ENCODE assay signal across 17 cellular contexts in the genomic region with DNA sequence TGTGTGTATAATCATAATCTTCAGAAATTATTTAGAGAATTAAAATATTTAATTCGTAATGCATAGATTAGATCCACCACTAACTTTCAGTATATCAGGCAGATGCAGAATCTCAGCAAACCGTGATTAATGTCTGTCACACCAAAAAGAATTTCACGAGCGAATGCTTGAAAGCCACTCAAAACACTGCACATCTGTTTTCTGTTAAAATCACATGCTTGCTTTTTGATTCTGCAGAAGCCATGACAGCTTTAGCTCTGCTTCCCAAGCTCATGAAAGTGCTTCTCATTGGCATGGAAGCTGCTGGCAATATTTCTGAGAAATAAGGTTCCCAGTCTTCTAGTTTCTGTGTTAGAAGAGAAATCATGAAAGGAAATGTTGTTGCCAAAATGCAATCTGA.
DNase-seq lines count a peak whose midpoint lies in the region; ATAC-seq and TF ChIP-seq lines count a peak whose summit lies in the region.
"Had no signal": no experiment of that assay in that cellular context is flagged by ENCODE, and none has a peak within 500 bp of the region (broad histone marks: within the 10 kb centered on the region; RNA-seq: fewer than 3 reads in every experiment).

No MANE protein-coding gene starts in this region.

- no peak overlapping the region for H3K4me3 Mint-ChIP-seq in mesothelial cell of epicardium
- no peak overlapping the region for H3K4me3 Mint-ChIP-seq in neural progenitor cell
- H3K4me3 Mint-ChIP-seq: CD8-positive, alpha-beta memory T cell; IgD-negative memory B cell had no signal

- peaks cover 4% of the 10 kb centered on the region for H3K9me3 Mint-ChIP-seq in mesothelial cell of epicardium
- H3K9me3 Mint-ChIP-seq in neural progenitor cell: no peaks in the 10 kb centered on the region
- H3K9me3 Mint-ChIP-seq: IgD-negative memory B cell had no signal

- H3K27me3 ChIP-seq in neural progenitor cell: no peaks in the 10 kb centered on the region
- H3K27me3 ChIP-seq: BE2C had no signal

- H3K27me3 Mint-ChIP-seq in mesothelial cell of epicardium (ENCODE audit: low read depth) (no peaks in the 10 kb centered on the region), neural progenitor cell (ENCODE audit: insufficient read depth, low read depth) (peaks cover 2% of the 10 kb centered on the region)
- H3K27me3 Mint-ChIP-seq: CD8-positive, alpha-beta memory T cell; IgD-negative memory B cell had no signal

- no peaks in the 10 kb centered on the region for H4K20me1 ChIP-seq in neural progenitor cell (ENCODE audit: low read depth)

- peak; percentile 71 for DNase-seq in EH (ENCODE audit: low read depth)
- peak; percentile 57 to 83 for DNase-seq in NCI-H524 (lab: John Stamatoyannopoulos, UW)
- DNase-seq in astrocyte of the spinal cord (ENCODE audit: low read depth, low spot score): peak; percentile 8
- DNase-seq in mesothelial cell of epicardium (ENCODE audit: low spot score in 2 of 2, unreplicated experiment in 2 of 2): no peak
- no peak for DNase-seq in activated gamma-delta T cell treated with Interleukin-2 at 50 U/mL for 16 hours
- no peak for DNase-seq in neural progenitor cell (ENCODE audit: low spot score)
- DNase-seq: CD8-positive, alpha-beta memory T cell; HCEC 1CT; NCI-H1417 treated with DMSO at 0.1 percent for 48 hours; NCI-H2081 treated with DMSO at 0.1 percent for 48 hours; NCI-H345; NCI-H774; SHP77 treated with DMSO at 0.1 percent for 48 hours; SW 1271 had no signal

- no peak overlapping the region for H3K9ac ChIP-seq in neural progenitor cell

- in situ Hi-C loops in astrocyte of the spinal cord (cut with HindIII; ENCODE audit: low sequenced_read_pairs): no loop called here

- no peaks in the 10 kb centered on the region for H3K36me3 ChIP-seq in neural progenitor cell
- H3K36me3 ChIP-seq: BE2C had no signal

- no peak overlapping the region for H2AFZ ChIP-seq in neural progenitor cell (replicated peaks)

- no peaks in the 10 kb centered on the region for H3K79me2 ChIP-seq in neural progenitor cell (ENCODE audit: low read depth)

- no peaks in the 10 kb centered on the region for H3K4me1 ChIP-seq in neural progenitor cell

- H3K27ac ChIP-seq in neural progenitor cell: no peak overlapping the region

- H3K4me3 ChIP-seq in astrocyte of the spinal cord (ENCODE audit: low read depth, low read length): no peak overlapping the region
- H3K4me3 ChIP-seq in neural progenitor cell: no peak overlapping the region

- no peak for ATAC-seq in GM18520 (IDR thresholded peaks at IDR 0.05; ENCODE audit: unreplicated experiment)

- no peaks in the 10 kb centered on the region for H3F3A ChIP-seq in neural progenitor cell (ENCODE audit: low read depth)

- H3K36me3 Mint-ChIP-seq in mesothelial cell of epicardium: no peaks in the 10 kb centered on the region
- no peaks in the 10 kb centered on the region for H3K36me3 Mint-ChIP-seq in neural progenitor cell
- H3K36me3 Mint-ChIP-seq: CD8-positive, alpha-beta memory T cell; IgD-negative memory B cell had no signal

- H3K4me1 Mint-ChIP-seq in mesothelial cell of epicardium: peaks cover 18% of the 10 kb centered on the region
- H3K4me1 Mint-ChIP-seq in neural progenitor cell: no peaks in the 10 kb centered on the region
- H3K4me1 Mint-ChIP-seq: CD8-positive, alpha-beta memory T cell; IgD-negative memory B cell had no signal

- no peak overlapping the region for H3K4me2 ChIP-seq in neural progenitor cell

- H3K9me3 ChIP-seq in neural progenitor cell (ENCODE audit: low read depth): no peaks in the 10 kb centered on the region
- H3K9me3 ChIP-seq: BE2C had no signal

- peak overlapping the region; percentile 22 for H3K27ac Mint-ChIP-seq in mesothelial cell of epicardium
- no peak overlapping the region for H3K27ac Mint-ChIP-seq in neural progenitor cell
- H3K27ac Mint-ChIP-seq: CD8-positive, alpha-beta memory T cell; IgD-negative memory B cell had no signal

- TF ChIP-seq CTCF in astrocyte of the spinal cord (IDR thresholded peaks at IDR 0.05; ENCODE audit: low read depth, low read length) (no peak), mesothelial cell of epicardium (IDR thresholded peaks at IDR 0.05; ENCODE audit: unreplicated experiment) (no peak), neural progenitor cell (IDR thresholded peaks at IDR 0.05) (no peak)

Comparison
In these comparisons a context has a peak if more than half of its experiments do, and no peak if none do; other contexts are left out.
1. DNase-seq: peak in EH (single experiment), NCI-H524 (2 of 2) and astrocyte of the spinal cord (single experiment); none in mesothelial cell of epicardium (0 of 2), activated gamma-delta T cell treated with Interleukin-2 at 50 U/mL for 16 hours (single experiment) and neural progenitor cell (single experiment).